ENCODE assay signal across 29 cellular contexts in the genomic region with DNA sequence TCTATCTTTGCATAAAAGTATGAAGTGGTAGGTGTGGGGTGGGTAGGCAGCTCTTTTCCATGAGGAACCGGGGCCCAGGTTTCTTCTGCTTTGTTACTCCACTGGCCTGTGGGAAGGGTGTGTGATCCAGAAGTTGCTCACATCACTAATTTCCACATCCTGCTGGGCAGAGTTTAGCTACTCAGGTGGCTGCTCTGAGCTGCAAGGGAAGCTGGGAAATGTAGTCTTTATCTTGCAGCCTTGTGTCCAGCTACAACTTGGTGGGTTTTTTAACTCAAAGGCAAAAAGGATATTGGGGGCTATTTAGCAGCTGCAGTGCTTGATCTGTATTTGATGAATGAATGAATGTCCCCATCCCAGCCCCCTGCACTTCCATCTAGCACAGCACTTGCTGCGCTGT.
DNase-seq lines count a peak whose midpoint lies in the region; ATAC-seq, FAIRE-seq and TF ChIP-seq lines count a peak whose summit lies in the region.
"Had no signal": no experiment of that assay in that cellular context is flagged by ENCODE, and none has a peak within 500 bp of the region (broad histone marks: within the 10 kb centered on the region; RNA-seq: fewer than 3 reads in every experiment).

No MANE protein-coding gene starts in this region.

- DNase-seq in GM18507 (ENCODE audit: extremely low spot score, insufficient read length, low read depth) (no peak), GM12878 (ENCODE audit: low read depth, low spot score) (no peak), left colon (no peak), HuH-7.5 (ENCODE audit: low spot score) (no peak), uterus (no peak)
- no peak for DNase-seq in naive thymus-derived CD4-positive, alpha-beta T cell
- DNase-seq: activated CD8-positive, alpha-beta T cell treated with anti-CD3 and anti-CD28 coated beads, Interleukin-2, amount 10 ng/mL, durations not matched to agents 7 days and 5 days; activated gamma-delta T cell treated with Interleukin-2 at 50 U/mL for 16 hours; activated T-cell treated with anti-CD3 and anti-CD28 coated beads for 4 hours; effector memory CD4-positive, alpha-beta T cell; esophagus squamous epithelium; gastrocnemius medialis; hippocampal formation; NCI-H1105; NCI-H2029 treated with DMSO at 0.1 percent for 48 hours; NCI-H2227 treated with DMSO at 0.1 percent for 48 hours; NCI-H774; OCI-M1; SHP77 treated with DMSO at 0.1 percent for 48 hours; T-helper 1 cell had no signal

- POLR2A ChIA-PET in GM12878 (lab: Charles Lee), result interaction anchor here (0.6 kb wide), 1 partner anchor 253 kb away, joined by 5 read pairs; no protein-coding TSS in a partner anchor
- POLR2A ChIA-PET in naive thymus-derived CD4-positive, alpha-beta T cell (lab: Charles Lee), result no interaction called here

- no peaks in the 10 kb centered on the region for H3K9me3 ChIP-seq in GM12878 (replicated peaks; ENCODE audit: control insufficient read depth, insufficient read depth, low read length)
- no peaks in the 10 kb centered on the region for H3K9me3 ChIP-seq in uterus
- H3K9me3 ChIP-seq in naive thymus-derived CD4-positive, alpha-beta T cell (ENCODE audit: control insufficient read depth in 2 of 3, low read length in 3 of 3), result no peaks in the 10 kb centered on the region
- H3K9me3 ChIP-seq: esophagus squamous epithelium, gastrocnemius medialis, tibial nerve had no signal

- BruUV-seq in GM12878 (replicated peaks; lab: Mats Ljungman, UMichigan), result no TSS peak

- no peak for ATAC-seq in GM12878
- peak; percentile 36 for ATAC-seq in left colon
- ATAC-seq in naive thymus-derived CD4-positive, alpha-beta T cell, result no peak
- ATAC-seq in GM21381 (IDR thresholded peaks at IDR 0.05; ENCODE audit: unreplicated experiment), result no peak
- ATAC-seq: activated CD8-positive, alpha-beta T cell treated with anti-CD3 and anti-CD28 coated beads, Interleukin-2, amount 10 ng/mL, durations not matched to agents 7 days and 5 days; gastrocnemius medialis; sciatic nerve had no signal

- WGBS in GM12878 (ENCODE audit: insufficient coverage, insufficient replicate concordance, low lambda C conversion rate, missing lambda C conversion rate), result 90% methylated on average over 2 of the region's 2 CpGs

- H3K4me1 Mint-ChIP-seq in naive thymus-derived CD4-positive, alpha-beta T cell, result peaks cover 0 to 15% (median 7%) of the 10 kb centered on the region in 7 donors

- H3K4me3 Mint-ChIP-seq in naive thymus-derived CD4-positive, alpha-beta T cell, result no peak overlapping the region
- H3K4me3 Mint-ChIP-seq: activated CD8-positive, alpha-beta T cell treated with anti-CD3 and anti-CD28 coated beads, Interleukin-2, amount 10 ng/mL, durations not matched to agents 7 days and 5 days; brain; stimulated activated naive CD8-positive, alpha-beta T cell treated with anti-CD3 and anti-CD28 coated beads, Interleukin-15, Interleukin-2, amounts not matched to agents 100 ng/mL and 50 ng/mL, for 24 hours had no signal

- H4K20me1 ChIP-seq in GM12878 (ENCODE audit: control insufficient read depth, insufficient read depth), result no peaks in the 10 kb centered on the region; the same call in 1 of the 2 replicates

- TF ChIP-seq EP300 in Ishikawa (IDR thresholded peaks at IDR 0.05; ENCODE audit: borderline replicate concordance) (no peak), GM12878 (IDR thresholded peaks at IDR 0.05; ENCODE audit: borderline replicate concordance in 1 of 2, control insufficient read depth in 1 of 2, low read depth in 2 of 2, low read length in 2 of 2) (no peak)

- no peaks in the 10 kb centered on the region for H3K79me2 ChIP-seq in GM12878 (ENCODE audit: control insufficient read depth, insufficient read depth, low read length)

- CTCF ChIA-PET in GM12878 (lab: Yijun Ruan, JAX), result interaction anchor here (0.8 to 2.4 kb wide), 2 partner anchors 17 to 83 kb away, joined by 3 to 7 read pairs; no protein-coding TSS in a partner anchor
- CTCF ChIA-PET in naive thymus-derived CD4-positive, alpha-beta T cell (lab: Charles Lee), result interaction anchor here (0.5 kb wide), 1 partner anchor 304 kb away, joined by 3 read pairs; no protein-coding TSS in a partner anchor

- H3K27ac ChIP-seq in GM12878 (ENCODE audit: control insufficient read depth, insufficient read depth) (no peak overlapping the region), uterus (no peak overlapping the region)
- no peak overlapping the region for H3K27ac ChIP-seq in naive thymus-derived CD4-positive, alpha-beta T cell (ENCODE audit: low read depth, low read length)
- H3K27ac ChIP-seq: C4-2B, gastrocnemius medialis, parathyroid adenoma, tibial nerve had no signal

- H2AFZ ChIP-seq in GM12878 (ENCODE audit: control insufficient read depth, low read depth, low read length), result no peak overlapping the region
- H2AFZ ChIP-seq: parathyroid adenoma had no signal

- intact Hi-C loops in GM12878 (cut with micrococcal nuclease; ENCODE audit: unreplicated experiment), result no loop called here
- intact Hi-C loops in left colon (cut with DNase I, micrococcal nuclease), result no loop called here
- intact Hi-C loops in uterus (cut with DNase I; ENCODE audit: low total_unique reads), result no loop called here
- intact Hi-C loops in naive thymus-derived CD4-positive, alpha-beta T cell (cut with micrococcal nuclease), result no loop called here

- H3K27me3 Mint-ChIP-seq in naive thymus-derived CD4-positive, alpha-beta T cell, result no peaks in the 10 kb centered on the region
- H3K27me3 Mint-ChIP-seq: stimulated activated naive CD8-positive, alpha-beta T cell treated with anti-CD3 and anti-CD28 coated beads, Interleukin-15, Interleukin-2, amounts not matched to agents 100 ng/mL and 50 ng/mL, for 24 hours had no signal

- TF ChIP-seq RAD21 in Ishikawa (IDR thresholded peaks at IDR 0.05; ENCODE audit: low read depth), result no peak
- no peak for TF ChIP-seq RAD21 in GM12878 (IDR thresholded peaks at IDR 0.05; ENCODE audit: insufficient read depth, low read depth, low read length)

- SMC1A ChIA-PET in GM12878 (lab: Charles Lee; ENCODE audit: uncharacterized antibody, unreplicated experiment), result interaction anchor here (1.4 kb wide), 1 partner anchor 93 kb away, joined by 3 read pairs; no protein-coding TSS in a partner anchor

- H3K36me3 Mint-ChIP-seq in naive thymus-derived CD4-positive, alpha-beta T cell, result peaks cover 0 to 19% (median 0%) of the 10 kb centered on the region in 5 donors
- H3K36me3 Mint-ChIP-seq: brain had no signal

- H3K4me3 ChIP-seq in GM12878, result no peak overlapping the region
- no peak overlapping the region for H3K4me3 ChIP-seq in uterus
- no peak overlapping the region for H3K4me3 ChIP-seq in naive thymus-derived CD4-positive, alpha-beta T cell (ENCODE audit: low read length)
- H3K4me3 ChIP-seq: esophagus squamous epithelium, gastrocnemius medialis, tibial nerve had no signal

- H3K9ac ChIP-seq in GM12878 (ENCODE audit: control insufficient read depth, insufficient read depth, low read length), result no peak overlapping the region
- H3K9ac ChIP-seq: parathyroid adenoma had no signal

- H3K9me3 Mint-ChIP-seq in naive thymus-derived CD4-positive, alpha-beta T cell, result no peaks in the 10 kb centered on the region
- H3K9me3 Mint-ChIP-seq: stimulated activated naive CD8-positive, alpha-beta T cell treated with anti-CD3 and anti-CD28 coated beads, Interleukin-15, Interleukin-2, amounts not matched to agents 100 ng/mL and 50 ng/mL, for 24 hours had no signal

- H3K4me2 ChIP-seq in GM12878 (ENCODE audit: control insufficient read depth, insufficient read depth), result no peak overlapping the region

- TF ChIP-seq CTCF in GM12878 (IDR thresholded peaks at IDR 0.05 in 2 of 3, conservative IDR thresholded peaks at IDR 0.05 in 1 of 3; ENCODE audit: control insufficient read depth in 2 of 3, extremely low read depth in 1 of 3, insufficient read depth in 1 of 3, low read depth in 3 of 3, low read length in 3 of 3) (no peak), uterus (IDR thresholded peaks at IDR 0.05) (no peak)

- H3K27me3 ChIP-seq in GM12878 (replicated peaks in 1 of 2; ENCODE audit: control insufficient read depth in 2 of 2, insufficient read depth in 2 of 2, low read length in 1 of 2), result no peaks in the 10 kb centered on the region
- H3K27me3 ChIP-seq in uterus, result no peaks in the 10 kb centered on the region
- no peaks in the 10 kb centered on the region for H3K27me3 ChIP-seq in naive thymus-derived CD4-positive, alpha-beta T cell (ENCODE audit: control insufficient read depth in 2 of 2, insufficient read depth in 2 of 2, low read length in 2 of 2)
- H3K27me3 ChIP-seq: esophagus squamous epithelium, gastrocnemius medialis, tibial nerve had no signal

- peak overlapping the region in 1 of 9 donors; percentile 29 for H3K27ac Mint-ChIP-seq in naive thymus-derived CD4-positive, alpha-beta T cell
- H3K27ac Mint-ChIP-seq: activated CD8-positive, alpha-beta T cell treated with anti-CD3 and anti-CD28 coated beads, Interleukin-2, amount 10 ng/mL, durations not matched to agents 7 days and 5 days; stimulated activated naive CD8-positive, alpha-beta T cell treated with anti-CD3 and anti-CD28 coated beads, Interleukin-15, Interleukin-2, amounts not matched to agents 100 ng/mL and 50 ng/mL, for 24 hours had no signal

- H3K4me1 ChIP-seq in GM12878 (ENCODE audit: control insufficient read depth, insufficient read depth, low read length) (peaks cover 4% of the 10 kb centered on the region), uterus (peaks cover 0 to 9% of the 10 kb centered on the region in 2 donors)
- H3K4me1 ChIP-seq in naive thymus-derived CD4-positive, alpha-beta T cell (ENCODE audit: control insufficient read depth in 2 of 2, insufficient read depth in 2 of 2, low read length in 2 of 2), result no peaks in the 10 kb centered on the region
- H3K4me1 ChIP-seq: gastrocnemius medialis, parathyroid adenoma, tibial nerve had no signal

- TF ChIP-seq POLR2A in GM12878 (IDR thresholded peaks at IDR 0.05; ENCODE audit: low read depth, low read length) (no peak), uterus (IDR thresholded peaks at IDR 0.05) (no peak)

- RAD21 ChIA-PET in GM12878 (lab: Charles Lee; ENCODE audit: unreplicated experiment), result no interaction called here

- FAIRE-seq in GM18507 (lab: Jason Lieb, UNC) (peak; percentile 15), GM12878 (lab: Jason Lieb, UNC) (no peak)
- FAIRE-seq: H54 had no signal

- H3K36me3 ChIP-seq in GM12878 (ENCODE audit: control insufficient read depth in 2 of 2, insufficient read depth in 2 of 2, low read length in 1 of 2) (peaks cover 0 to 1% of the 10 kb centered on the region in 2 experiments; a peak in 2 of 4 replicates), uterus (no peaks in the 10 kb centered on the region)
- peaks cover 0 to 1% (median 0%) of the 10 kb centered on the region in 3 experiments for H3K36me3 ChIP-seq in naive thymus-derived CD4-positive, alpha-beta T cell (ENCODE audit: control insufficient read depth in 2 of 3, insufficient read depth in 3 of 3, low read length in 3 of 3)
- H3K36me3 ChIP-seq: esophagus squamous epithelium, gastrocnemius medialis, tibial nerve had no signal

- in situ Hi-C loops in GM12878 (cut with MboI), result no loop called here

TF ChIP-seq in GM12878, 131 proteins besides CTCF, POLR2A, EP300 and RAD21 (continues in another document):
- TF ChIP-seq SIX5 (IDR thresholded peaks at IDR 0.05; ENCODE audit: low read depth, low read length, severe bottlenecking) (peak; percentile 60), LARP7 (IDR thresholded peaks at IDR 0.05) (no peak), SREBF2 (IDR thresholded peaks at IDR 0.05; ENCODE audit: low read length) (no peak), RUNX3 (IDR thresholded peaks at IDR 0.05; ENCODE audit: low read length) (no peak), POU2F2 (IDR thresholded peaks at IDR 0.05; ENCODE audit: borderline replicate concordance, low read depth, low read length) (no peak)
